Comparison of ENCODE assay signal across 11 cellular contexts in genomic region chr20:25282034-25282781, GRCh38. TPM values are rescaled to one million over a fixed set of nuclear protein-coding genes. Genes with fewer than 3 reads are reported as not detected.
DNase-seq lines count a peak whose midpoint lies in the region; ATAC-seq and TF ChIP-seq lines count a peak whose summit lies in the region.
"Had no signal": no experiment of that assay in that cellular context is flagged by ENCODE, and none has a peak within 500 bp of the region (broad histone marks: within the 10 kb centered on the region; RNA-seq: fewer than 3 reads in every experiment).

No MANE protein-coding gene starts in this region.

- no peak overlapping the region for H2BK15ac ChIP-seq in IMR-90 (ENCODE audit: low read depth, low read length)

- intact Hi-C loops in IMR-90 (cut with micrococcal nuclease) (no loop called here), breast epithelium (cut with DNase I; ENCODE audit: low total_unique reads) (no loop called here), posterior vena cava (cut with DNase I) (no loop called here)

- H4K5ac ChIP-seq in IMR-90 (ENCODE audit: low read depth, low read length) = no peak overlapping the region

- no peaks in the 10 kb centered on the region for H3K4me1 ChIP-seq in IMR-90 (ENCODE audit: control insufficient read depth, insufficient read depth, low read length)
- peaks cover 0 to 9% of the 10 kb centered on the region in 2 donors for H3K4me1 ChIP-seq in breast epithelium

- H3K56ac ChIP-seq in IMR-90 (ENCODE audit: extremely low read depth, insufficient read depth, low read length) = no peak overlapping the region

- H3K18ac ChIP-seq in IMR-90 (ENCODE audit: low read depth, low read length) = no peak overlapping the region

- H2AK9ac ChIP-seq in IMR-90 (replicated peaks; ENCODE audit: low read depth, low read length, poor library complexity) = peak overlapping the region; percentile 19

- H3K36me3 ChIP-seq in IMR-90 (ENCODE audit: control insufficient read depth, insufficient read depth, low read length) (peaks cover 78% of the 10 kb centered on the region), breast epithelium (peaks cover 18% of the 10 kb centered on the region)

- H3K9me3 ChIP-seq in IMR-90 (ENCODE audit: control insufficient read depth, insufficient read depth, low read length) (no peaks in the 10 kb centered on the region), breast epithelium (no peaks in the 10 kb centered on the region)
- H3K9me3 ChIP-seq: heart right ventricle had no signal

- TF ChIP-seq CTCF in IMR-90 (conservative IDR thresholded peaks at IDR 0.05; ENCODE audit: low read depth, low read length) (no peak), breast epithelium (IDR thresholded peaks at IDR 0.05) (no peak)

- POLR2A ChIA-PET in IMR-90 (lab: Charles Lee; ENCODE audit: unreplicated experiment) = no interaction called here

- H3K27ac ChIP-seq in IMR-90 (ENCODE audit: insufficient read depth, low read length) (no peak overlapping the region), breast epithelium (peak overlapping the region in 1 of 2 donors; percentile 14)
- H3K27ac ChIP-seq: heart right ventricle had no signal

- no peak overlapping the region for H2AFZ ChIP-seq in IMR-90 (replicated peaks; ENCODE audit: low read length, poor library complexity)

- H2BK120ac ChIP-seq in IMR-90 (ENCODE audit: low read depth, low read length) = no peak overlapping the region

- BruUV-seq in IMR-90 (replicated peaks; lab: Mats Ljungman, UMichigan) = no TSS peak

- no peaks in the 10 kb centered on the region for H3K27me3 ChIP-seq in IMR-90 (ENCODE audit: control insufficient read depth, insufficient read depth, low read length)
- no peaks in the 10 kb centered on the region for H3K27me3 ChIP-seq in breast epithelium
- H3K27me3 ChIP-seq: heart right ventricle had no signal

- peaks cover 0 to 28% of the 10 kb centered on the region in 2 experiments; a peak in 2 of 4 replicates for H3K79me1 ChIP-seq in IMR-90 (ENCODE audit: low read depth in 1 of 2, low read length in 2 of 2)

- peaks cover 3% of the 10 kb centered on the region for H3K9me1 ChIP-seq in IMR-90 (ENCODE audit: insufficient read depth, low read length)

- in situ Hi-C loops in IMR-90 (cut with MboI; ENCODE audit: low sequenced_read_pairs) = no loop called here

- TF ChIP-seq POLR2A in IMR-90 (IDR thresholded peaks at IDR 0.05; ENCODE audit: low read depth, low read length) (no peak), breast epithelium (IDR thresholded peaks at IDR 0.05) (no peak)

- 96% methylated on average over 14 of the region's 22 CpGs; no CpG with 5 or more reads in 1 of the 2 experiments for WGBS in IMR-90 (ENCODE audit: extremely low coverage in 2 of 2, insufficient read length in 1 of 2), 2 experiments

- no peak overlapping the region for H3K9ac ChIP-seq in IMR-90 (ENCODE audit: low read depth, low read length)

- no peak for DNase-seq in IMR-90
- peak; percentile 15 to 44 for DNase-seq in breast epithelium (ENCODE audit: low spot score in 2 of 2)
- peak; percentile 74 for DNase-seq in posterior vena cava (ENCODE audit: low spot score)
- DNase-seq in germinal center (ENCODE audit: low spot score) = no peak
- DNase-seq in NCI-H2081 treated with DMSO at 0.1 percent for 48 hours (lab: John Stamatoyannopoulos, UW) = no peak
- DNase-seq: NCI-H1436; retina; stimulated activated naive CD8-positive, alpha-beta T cell treated with anti-CD3 and anti-CD28 coated beads, Interleukin-15, Interleukin-2, amounts not matched to agents 100 U/mL and 50 U/mL, for 24 hours had no signal

- CTCF ChIA-PET in IMR-90 (lab: Yijun Ruan, JAX) = no interaction called here

- H4K91ac ChIP-seq in IMR-90 (ENCODE audit: insufficient read depth, low read depth, low read length) = no peak overlapping the region

- no peak overlapping the region for H3K4ac ChIP-seq in IMR-90 (ENCODE audit: low read depth, low read length)

- no peak overlapping the region for H4K8ac ChIP-seq in IMR-90 (ENCODE audit: low read depth in 2 of 2, low read length in 2 of 2)

- H3K4me3 ChIP-seq in IMR-90 (ENCODE audit: insufficient read depth, low read depth, low read length) = no peak overlapping the region
- H3K4me3 ChIP-seq in breast epithelium = no peak overlapping the region
- H3K4me3 ChIP-seq: heart right ventricle had no signal

- no peak overlapping the region for H2AK5ac ChIP-seq in IMR-90 (ENCODE audit: low read depth, low read length)

- H3K4me2 ChIP-seq in IMR-90 (ENCODE audit: low read depth, low read length) = no peak overlapping the region

- dilution Hi-C loops in IMR-90 (cut with HindIII; ENCODE audit: low sequenced_read_pairs, unreplicated experiment) = no loop called here

- no peak for TF ChIP-seq RAD21 in IMR-90 (IDR thresholded peaks at IDR 0.05; ENCODE audit: low read length)

- H3K14ac ChIP-seq in IMR-90 (replicated peaks; ENCODE audit: low read depth, low read length) = no peak overlapping the region

- no peak overlapping the region for H3K23ac ChIP-seq in IMR-90 (ENCODE audit: low read depth, low read length)

- ATAC-seq in GM19035 (IDR thresholded peaks at IDR 0.05; ENCODE audit: unreplicated experiment) (peak; percentile 15), IMR-90 (ENCODE audit: low read depth) (no peak), GM19023 (IDR thresholded peaks at IDR 0.05; ENCODE audit: unreplicated experiment) (no peak)
- ATAC-seq: heart right ventricle had no signal

- peaks cover 7% of the 10 kb centered on the region for H4K20me1 ChIP-seq in IMR-90 (ENCODE audit: insufficient read depth, low read length)

- H2BK5ac ChIP-seq in IMR-90 (ENCODE audit: low read depth, low read length, poor library complexity, severe bottlenecking) = no peak overlapping the region

- no peak overlapping the region for H2BK20ac ChIP-seq in IMR-90 (ENCODE audit: low read depth, low read length)

TF ChIP-seq in IMR-90, 13 proteins besides CTCF, POLR2A, EP300 and RAD21:
- TF ChIP-seq MAFK (IDR thresholded peaks at IDR 0.05; ENCODE audit: low read depth, low read length) = no peak
- no peak for TF ChIP-seq CEBPB (IDR thresholded peaks at IDR 0.05; ENCODE audit: low read depth, low read length)
- no peak for TF ChIP-seq MXI1 (IDR thresholded peaks at IDR 0.05; ENCODE audit: borderline replicate concordance, low read depth, low read length)
- TF ChIP-seq RCOR1 (IDR thresholded peaks at IDR 0.05; ENCODE audit: insufficient replicate concordance, low read length) = no peak
- TF ChIP-seq FOS (IDR thresholded peaks at IDR 0.05; ENCODE audit: low read depth, low read length) = no peak
- no peak for TF ChIP-seq USF2 (IDR thresholded peaks at IDR 0.05; ENCODE audit: low read depth, low read length)
- TF ChIP-seq NFE2L2 (IDR thresholded peaks at IDR 0.05; ENCODE audit: low read depth, low read length) = no peak
- no peak for TF ChIP-seq RFX5 (IDR thresholded peaks at IDR 0.05; ENCODE audit: low read depth, low read length)
- TF ChIP-seq SMC3 (IDR thresholded peaks at IDR 0.05; ENCODE audit: low read depth, low read length) = no peak
- TF ChIP-seq BHLHE40 (IDR thresholded peaks at IDR 0.05; ENCODE audit: low read depth, low read length) = no peak
- TF ChIP-seq MAZ (IDR thresholded peaks at IDR 0.05; ENCODE audit: borderline replicate concordance, low read depth, low read length) = no peak
- TF ChIP-seq CHD1 (IDR thresholded peaks at IDR 0.05; ENCODE audit: low read depth, low read length) = no peak
- TF ChIP-seq ELK1 (IDR thresholded peaks at IDR 0.05; ENCODE audit: borderline replicate concordance, low read depth, low read length) = no peak

RNA-seq across cellular contexts. Expression of gene PYGB, which starts 34.3 kb away (rescaled TPM):
- total RNA-seq in IMR-90 (2012; rRNA removed) = 72.4 and 81.4 TPM in 2 replicates
- polyA plus RNA-seq in IMR-90 (2012; rRNA removed) = 83.1 TPM in 2 replicates
- 62.2 and 67.4 TPM in 2 replicates for polyA plus RNA-seq in IMR-90 (2012; cell fraction: cytosol; rRNA removed)
- 106 and 206 TPM in 2 replicates for polyA plus RNA-seq in IMR-90 (2012; cell fraction: nucleus; rRNA removed; ENCODE audit: low replicate concordance)
- 100 to 1,000 TPM in 2 of 3 donors, 10 to 100 TPM in 1; 95.7 to 128 (median 121) TPM for total RNA-seq in breast epithelium
- 100 to 1,000 TPM; 132 to 155 TPM for total RNA-seq in posterior vena cava

Comparison
In these comparisons a context has a peak if more than half of its experiments do, and no peak if none do; other contexts are left out.
1. DNase-seq: peak in breast epithelium (2 of 2) and posterior vena cava (single experiment); none in IMR-90 (single experiment), germinal center (single experiment) and NCI-H2081 treated with DMSO at 0.1 percent for 48 hours (single experiment).